In genomic region chrX:12082959-12083358, GRCh38 we compare ENCODE assay signal across 3 cellular contexts. TPM values are rescaled to one million over a fixed set of nuclear protein-coding genes. Genes with fewer than 3 reads are reported as not detected.
"Had no signal": no experiment of that assay in that cellular context is flagged by ENCODE, and none has a peak within 500 bp of the region (broad histone marks: within the 10 kb centered on the region; RNA-seq: fewer than 3 reads in every experiment).

No MANE protein-coding gene starts in this region.

RNA-seq across cellular contexts. Expression of gene FRMPD4, which starts 55.3 kb away (rescaled TPM):
- polyA plus RNA-seq: hepatocyte; immature natural killer cell; naive thymus-derived CD4-positive, alpha-beta T cell had no signal
